Comparison of ENCODE assay signal across 8 cellular contexts in the genomic region with DNA sequence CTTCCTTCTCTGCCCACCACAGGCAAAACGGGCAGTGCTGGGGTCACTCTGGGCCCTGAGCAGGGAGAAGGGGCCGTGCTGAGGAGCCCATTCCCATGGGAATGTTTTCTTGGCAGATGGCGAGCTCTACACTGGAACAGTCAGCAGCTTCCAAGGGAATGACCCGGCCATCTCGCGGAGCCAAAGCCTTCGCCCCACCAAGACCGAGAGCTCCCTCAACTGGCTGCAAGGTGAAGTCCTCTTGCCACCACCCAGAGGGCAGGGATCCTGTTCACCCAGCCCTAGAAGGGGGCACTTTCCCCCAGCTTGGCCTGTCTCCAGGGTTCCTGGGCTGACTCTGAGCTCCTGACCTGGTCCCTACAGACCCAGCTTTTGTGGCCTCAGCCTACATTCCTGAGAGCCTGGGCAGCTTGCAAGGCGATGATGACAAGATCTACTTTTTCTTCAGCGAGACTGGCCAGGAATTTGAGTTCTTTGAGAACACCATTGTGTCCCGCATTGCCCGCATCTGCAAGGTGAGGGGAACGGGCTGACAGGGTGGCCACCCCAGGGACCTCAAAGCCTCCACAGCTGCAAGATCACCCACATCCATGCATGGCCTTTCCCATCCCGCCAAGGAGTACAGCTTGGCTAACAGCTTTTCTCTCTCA. TPM values are rescaled to one million over a fixed set of nuclear protein-coding genes. Genes with fewer than 3 reads are reported as not detected.
DNase-seq lines count a peak whose midpoint lies in the region; ATAC-seq and TF ChIP-seq lines count a peak whose summit lies in the region.

No MANE protein-coding gene starts in this region.

- no peaks in the 10 kb centered on the region for H3K9me3 ChIP-seq in OCI-LY3 (ENCODE audit: insufficient read depth, low read length)

- TF ChIP-seq CTCF in HFFc6 (IDR thresholded peaks at IDR 0.05) (peak; percentile 83), OCI-LY3 (IDR thresholded peaks at IDR 0.05; ENCODE audit: low read depth, low read length) (peak; percentile 85)

- no peaks in the 10 kb centered on the region for H4K20me1 ChIP-seq in OCI-LY3 (ENCODE audit: insufficient read depth, low read length)

- H3K4me2 ChIP-seq in OCI-LY3 (ENCODE audit: low read length), result no peak overlapping the region

- H3K27me3 Mint-ChIP-seq in HFFc6 (ENCODE audit: insufficient read depth), result no peaks in the 10 kb centered on the region
- no peaks in the 10 kb centered on the region for H3K27me3 Mint-ChIP-seq in stimulated activated naive CD8-positive, alpha-beta T cell treated with anti-CD3 and anti-CD28 coated beads, Interleukin-15, amount 100 ng/mL, for 72 hours

- peaks cover 9% of the 10 kb centered on the region; the same call in 1 of the 2 replicates for H3K4me1 Mint-ChIP-seq in HFFc6 (ENCODE audit: low read depth)
- H3K4me1 Mint-ChIP-seq in stimulated activated naive CD8-positive, alpha-beta T cell treated with anti-CD3 and anti-CD28 coated beads, Interleukin-15, amount 100 ng/mL, for 72 hours, result peaks cover 15% of the 10 kb centered on the region

- H3K27ac Mint-ChIP-seq in HFFc6, result no peak overlapping the region
- H3K27ac Mint-ChIP-seq in stimulated activated naive CD8-positive, alpha-beta T cell treated with anti-CD3 and anti-CD28 coated beads, Interleukin-15, amount 100 ng/mL, for 72 hours, result no peak overlapping the region

- no peak overlapping the region for H3K9ac ChIP-seq in OCI-LY3 (ENCODE audit: low read length)

- H3K27ac ChIP-seq in OCI-LY3 (ENCODE audit: low read length), result no peak overlapping the region
- H3K27ac ChIP-seq in caudate nucleus (ENCODE audit: low read depth, low read length), result peak overlapping the region; percentile 62

- H3K36me3 Mint-ChIP-seq in HFFc6 (ENCODE audit: low read depth), result no peaks in the 10 kb centered on the region

- H3K4me3 ChIP-seq in OCI-LY3 (ENCODE audit: low read length), result no peak overlapping the region

- H3K27me3 ChIP-seq in OCI-LY3 (ENCODE audit: low read depth, low read length), result no peaks in the 10 kb centered on the region

- H3K9me3 Mint-ChIP-seq in HFFc6, result no peaks in the 10 kb centered on the region
- H3K9me3 Mint-ChIP-seq in stimulated activated naive CD8-positive, alpha-beta T cell treated with anti-CD3 and anti-CD28 coated beads, Interleukin-15, amount 100 ng/mL, for 72 hours, result no peaks in the 10 kb centered on the region

- DNase-seq in DMS153 treated with DMSO at 0.1 percent for 48 hours (lab: John Stamatoyannopoulos, UW; ENCODE audit: unreplicated experiment) (peak; percentile 22), HFFc6 (peak; percentile 75), caudate nucleus (lab: John Stamatoyannopoulos, UW) (peak in 60 of 61 donors; percentile 18 to 86 (median 59)), kidney glomerular epithelial cell (lab: John Stamatoyannopoulos, UW) (peak; percentile 9), cortex of kidney (lab: John Stamatoyannopoulos, UW) (no peak)
- DNase-seq in stimulated activated naive CD8-positive, alpha-beta T cell treated with anti-CD3 and anti-CD28 coated beads, Interleukin-15, amount 100 ng/mL, for 72 hours, result peak in 1 of 2 donors; percentile 25

- no peak overlapping the region for H3K4me3 Mint-ChIP-seq in HFFc6
- no peak overlapping the region for H3K4me3 Mint-ChIP-seq in stimulated activated naive CD8-positive, alpha-beta T cell treated with anti-CD3 and anti-CD28 coated beads, Interleukin-15, amount 100 ng/mL, for 72 hours

- peaks cover 4% of the 10 kb centered on the region for H3K36me3 ChIP-seq in OCI-LY3 (replicated peaks; ENCODE audit: low read depth, low read length)

- H2AFZ ChIP-seq in OCI-LY3 (ENCODE audit: low read depth, low read length), result no peak overlapping the region

- no peaks in the 10 kb centered on the region for H3K4me1 ChIP-seq in OCI-LY3 (ENCODE audit: low read length)

- peak; percentile 56 for ATAC-seq in stimulated activated naive CD8-positive, alpha-beta T cell treated with anti-CD3 and anti-CD28 coated beads, Interleukin-15, amount 100 ng/mL, for 72 hours
- no peak for ATAC-seq in GM21515 (IDR thresholded peaks at IDR 0.05; ENCODE audit: unreplicated experiment)

- H3K79me2 ChIP-seq in OCI-LY3 (ENCODE audit: low read length), result no peaks in the 10 kb centered on the region

RNA-seq across cellular contexts. Expression of a gene that starts 12.4 kb away (rescaled TPM):
- total RNA-seq in HFFc6 (2021; fragmentation: NEBNext Ultra II Directional; extraction: Animal tissue kit (Norgen Biotek cat#: 25700)), result 10 to 100 TPM; 73.5 to 82.2 (median 76.9) TPM

RNA-seq across cellular contexts. Expression of a gene that starts 12.6 kb away (rescaled TPM):
- 1 to 10 TPM; 4.5 to 6.3 (median 5.2) TPM for total RNA-seq in HFFc6 (2021; fragmentation: NEBNext Ultra II Directional; extraction: Animal tissue kit (Norgen Biotek cat#: 25700))

RNA-seq across cellular contexts. Expression of a gene that starts 20.2 kb away (rescaled TPM):
- 1 to 10 TPM; 5.6 to 7.7 (median 7.2) TPM for total RNA-seq in HFFc6 (2021; fragmentation: NEBNext Ultra II Directional; extraction: Animal tissue kit (Norgen Biotek cat#: 25700))

RNA-seq across cellular contexts. Expression of a gene that starts 28.0 kb away (rescaled TPM):
- total RNA-seq in HFFc6 (2021; fragmentation: NEBNext Ultra II Directional; extraction: Animal tissue kit (Norgen Biotek cat#: 25700)), result under 1 TPM in 2 of 6 experiments, not detected in 4; 0.07 to 0.14 TPM

RNA-seq across cellular contexts. Expression of a gene that starts 44.1 kb away (rescaled TPM):
- 100 to 1,000 TPM in 1 of 6 experiments, 10 to 100 TPM in 5; 81.3 to 105 (median 83.2) TPM for total RNA-seq in HFFc6 (2021; fragmentation: NEBNext Ultra II Directional; extraction: Animal tissue kit (Norgen Biotek cat#: 25700))
